31 cellular contexts compared by ENCODE assay signal in the genomic region with DNA sequence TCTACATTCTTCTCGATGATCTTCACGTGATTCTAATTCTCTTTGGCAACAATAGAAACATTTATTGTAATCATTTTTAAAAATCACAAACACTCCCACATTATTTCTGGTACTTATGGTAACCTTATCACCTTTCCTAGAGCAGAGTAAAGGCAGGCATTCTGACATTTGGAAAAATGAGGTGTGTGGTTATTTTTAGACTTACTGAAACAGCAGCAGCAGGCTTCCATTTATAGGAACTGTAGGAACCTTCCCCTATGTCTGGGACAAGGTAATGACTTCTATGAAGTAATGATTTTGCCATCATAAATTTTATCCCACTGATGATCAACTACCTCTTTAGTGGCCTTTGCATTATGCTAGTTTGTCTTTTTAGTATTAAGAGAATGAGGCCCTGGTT.
"Had no signal": no experiment of that assay in that cellular context is flagged by ENCODE, and none has a peak within 500 bp of the region (broad histone marks: within the 10 kb centered on the region; RNA-seq: fewer than 3 reads in every experiment).

No MANE protein-coding gene starts in this region.

- H3K27me3 Mint-ChIP-seq: activated naive CD4-positive, alpha-beta T cell treated with anti-CD3 and anti-CD28 coated beads, Interleukin-2, amount 10 ng/mL, durations not matched to agents 7 days and 5 days had no signal

- H3K36me3 ChIP-seq: ascending aorta, breast epithelium, esophagus muscularis mucosa, gastroesophageal sphincter had no signal

- ATAC-seq: activated CD4-positive, alpha-beta T cell treated with anti-CD3 and anti-CD28 coated beads for 36 hours; activated CD8-positive, alpha-beta memory T cell treated with anti-CD3 and anti-CD28 coated beads, Interleukin-2, amount 10 ng/mL, durations not matched to agents 7 days and 5 days; activated CD8-positive, alpha-beta T cell treated with anti-CD3 and anti-CD28 coated beads, Interleukin-2, amount 10 ng/mL, durations not matched to agents 7 days and 5 days; activated naive CD4-positive, alpha-beta T cell treated with anti-CD3 and anti-CD28 coated beads, Interleukin-2, amount 50 U/mL, for 72 hours; activated T-cell treated with anti-CD3 and anti-CD28 coated beads, Interleukin-2, amount 50 U/mL, for 72 hours; effector memory CD8-positive, alpha-beta T cell; foreskin keratinocyte; gastroesophageal sphincter; T-helper 17 cell had no signal

- DNase-seq: activated CD4-positive, alpha-beta memory T cell treated with anti-CD3 and anti-CD28 coated beads for 36 hours; activated CD4-positive, alpha-beta T cell treated with anti-CD3 and anti-CD28 coated beads for 36 hours; activated CD4-positive, alpha-beta T cell treated with anti-CD3 and anti-CD28 coated beads, Interleukin-2, amount 10 ng/mL, durations not matched to agents 24 days and 14 days; activated CD4-positive, CD25-positive, alpha-beta regulatory T cell; activated CD4-positive, CD25-positive, alpha-beta regulatory T cell treated with anti-CD3 and anti-CD28 coated beads, Interleukin-2, amount 50 U/mL, for 72 hours; activated CD8-positive, alpha-beta memory T cell treated with anti-CD3 and anti-CD28 coated beads, Interleukin-2, amount 10 ng/mL, durations not matched to agents 7 days and 5 days; activated CD8-positive, alpha-beta memory T cell treated with anti-CD3 and anti-CD28 coated beads, Interleukin-2, amount 50 U/mL, for 4 hours; activated CD8-positive, alpha-beta T cell treated with anti-CD3 and anti-CD28 coated beads, Interleukin-2, amount 10 ng/mL, durations not matched to agents 7 days and 5 days; activated gamma-delta T cell; activated naive CD4-positive, alpha-beta T cell; activated naive CD4-positive, alpha-beta T cell treated with anti-CD3 and anti-CD28 coated beads, Interleukin-2, amount 10 ng/mL, durations not matched to agents 7 days and 5 days; activated naive CD8-positive, alpha-beta T cell treated with anti-CD3 and anti-CD28 coated beads, Interleukin-2, amount 10 ng/mL, durations not matched to agents 7 days and 5 days; activated T-cell treated with anti-CD3 and anti-CD28 coated beads, Interleukin-2, amount 50 U/mL, for 1 hour; activated T-cell treated with anti-CD3 and anti-CD28 coated beads, Interleukin-2, amount 50 U/mL, for 72 hours; caudate nucleus; cortex of kidney; dermis blood vessel endothelial cell; effector CD4-positive, alpha-beta T cell; effector memory CD8-positive, alpha-beta T cell; erythroblast; T-helper 1 cell; T-helper 17 cell; T1000 had no signal

- H3K27me3 ChIP-seq: ascending aorta, esophagus muscularis mucosa, foreskin keratinocyte, gastroesophageal sphincter had no signal

- H3K27ac Mint-ChIP-seq: activated CD4-positive, alpha-beta memory T cell treated with anti-CD3 and anti-CD28 coated beads for 36 hours; activated CD4-positive, alpha-beta T cell treated with anti-CD3 and anti-CD28 coated beads for 36 hours; activated CD4-positive, alpha-beta T cell treated with anti-CD3 and anti-CD28 coated beads, Interleukin-2, amount 10 ng/mL, durations not matched to agents 24 days and 14 days; activated CD8-positive, alpha-beta memory T cell treated with anti-CD3 and anti-CD28 coated beads, Interleukin-2, amount 10 ng/mL, durations not matched to agents 7 days and 5 days; activated CD8-positive, alpha-beta T cell treated with anti-CD3 and anti-CD28 coated beads, Interleukin-2, amount 10 ng/mL, durations not matched to agents 7 days and 5 days; activated naive CD4-positive, alpha-beta T cell treated with anti-CD3 and anti-CD28 coated beads, Interleukin-2, amount 10 ng/mL, durations not matched to agents 7 days and 5 days; activated naive CD4-positive, alpha-beta T cell treated with anti-CD3 and anti-CD28 coated beads, Interleukin-2, amount 50 U/mL, for 72 hours; activated naive CD8-positive, alpha-beta T cell treated with anti-CD3 and anti-CD28 coated beads, Interleukin-2, amount 10 ng/mL, durations not matched to agents 7 days and 5 days; activated T-cell treated with anti-CD3 and anti-CD28 coated beads, Interleukin-2, amount 50 U/mL, for 72 hours; brain; effector memory CD8-positive, alpha-beta T cell; T-helper 17 cell; T-helper 2 cell treated with Interferon-gamma antibody and Interleukin-4, amounts not matched to agents 5 μg/mL and 100 μg/mL, for 36 hours had no signal

- H3K9me3 Mint-ChIP-seq: activated CD4-positive, alpha-beta memory T cell treated with anti-CD3 and anti-CD28 coated beads for 36 hours; activated CD4-positive, alpha-beta T cell treated with anti-CD3 and anti-CD28 coated beads, Interleukin-2, amount 10 ng/mL, durations not matched to agents 24 days and 14 days; activated naive CD4-positive, alpha-beta T cell treated with anti-CD3 and anti-CD28 coated beads, Interleukin-2, amount 10 ng/mL, durations not matched to agents 7 days and 5 days; activated naive CD4-positive, alpha-beta T cell treated with anti-CD3 and anti-CD28 coated beads, Interleukin-2, amount 50 U/mL, for 72 hours; activated naive CD8-positive, alpha-beta T cell treated with anti-CD3 and anti-CD28 coated beads, Interleukin-2, amount 10 ng/mL, durations not matched to agents 7 days and 5 days; activated T-cell treated with anti-CD3 and anti-CD28 coated beads, Interleukin-2, amount 50 U/mL, for 72 hours; effector memory CD8-positive, alpha-beta T cell; T-helper 2 cell treated with Interferon-gamma antibody and Interleukin-4, amounts not matched to agents 5 μg/mL and 100 μg/mL, for 36 hours had no signal

- H3K4me1 Mint-ChIP-seq: activated CD4-positive, alpha-beta T cell treated with anti-CD3 and anti-CD28 coated beads for 36 hours; activated CD4-positive, alpha-beta T cell treated with anti-CD3 and anti-CD28 coated beads, Interleukin-2, amount 10 ng/mL, durations not matched to agents 24 days and 14 days; activated CD8-positive, alpha-beta memory T cell treated with anti-CD3 and anti-CD28 coated beads, Interleukin-2, amount 10 ng/mL, durations not matched to agents 7 days and 5 days; activated naive CD4-positive, alpha-beta T cell treated with anti-CD3 and anti-CD28 coated beads, Interleukin-2, amount 10 ng/mL, durations not matched to agents 7 days and 5 days; activated naive CD8-positive, alpha-beta T cell treated with anti-CD3 and anti-CD28 coated beads, Interleukin-2, amount 10 ng/mL, durations not matched to agents 7 days and 5 days; brain had no signal

- H3K36me3 Mint-ChIP-seq: activated CD4-positive, alpha-beta memory T cell treated with anti-CD3 and anti-CD28 coated beads for 36 hours; activated CD8-positive, alpha-beta memory T cell treated with anti-CD3 and anti-CD28 coated beads, Interleukin-2, amount 10 ng/mL, durations not matched to agents 7 days and 5 days; activated naive CD4-positive, alpha-beta T cell treated with anti-CD3 and anti-CD28 coated beads, Interleukin-2, amount 10 ng/mL, durations not matched to agents 7 days and 5 days; activated naive CD4-positive, alpha-beta T cell treated with anti-CD3 and anti-CD28 coated beads, Interleukin-2, amount 50 U/mL, for 72 hours; activated naive CD8-positive, alpha-beta T cell treated with anti-CD3 and anti-CD28 coated beads, Interleukin-2, amount 10 ng/mL, durations not matched to agents 7 days and 5 days; brain had no signal

- H3K4me3 Mint-ChIP-seq: activated CD4-positive, alpha-beta memory T cell treated with anti-CD3 and anti-CD28 coated beads for 36 hours; activated CD4-positive, alpha-beta T cell treated with anti-CD3 and anti-CD28 coated beads for 36 hours; activated CD4-positive, alpha-beta T cell treated with anti-CD3 and anti-CD28 coated beads, Interleukin-2, amount 10 ng/mL, durations not matched to agents 24 days and 14 days; activated CD8-positive, alpha-beta memory T cell treated with anti-CD3 and anti-CD28 coated beads, Interleukin-2, amount 10 ng/mL, durations not matched to agents 7 days and 5 days; activated CD8-positive, alpha-beta T cell treated with anti-CD3 and anti-CD28 coated beads, Interleukin-2, amount 10 ng/mL, durations not matched to agents 7 days and 5 days; activated naive CD4-positive, alpha-beta T cell treated with anti-CD3 and anti-CD28 coated beads, Interleukin-2, amount 10 ng/mL, durations not matched to agents 7 days and 5 days; activated naive CD8-positive, alpha-beta T cell treated with anti-CD3 and anti-CD28 coated beads, Interleukin-2, amount 10 ng/mL, durations not matched to agents 7 days and 5 days; activated T-cell treated with anti-CD3 and anti-CD28 coated beads, Interleukin-2, amount 50 U/mL, for 72 hours; brain; effector memory CD8-positive, alpha-beta T cell; T-helper 17 cell; T-helper 2 cell treated with Interferon-gamma antibody and Interleukin-4, amounts not matched to agents 5 μg/mL and 100 μg/mL, for 36 hours had no signal

- H3K4me1 ChIP-seq: ascending aorta, breast epithelium, foreskin keratinocyte had no signal

- H3K9me3 ChIP-seq: ascending aorta, breast epithelium, esophagus muscularis mucosa, gastroesophageal sphincter had no signal

- H3K4me3 ChIP-seq: ascending aorta, breast epithelium, esophagus muscularis mucosa, gastroesophageal sphincter had no signal

- H3K27ac ChIP-seq: ascending aorta, breast epithelium, esophagus muscularis mucosa, foreskin keratinocyte, gastroesophageal sphincter had no signal
